8 cellular contexts compared by ENCODE assay signal in the genomic region with DNA sequence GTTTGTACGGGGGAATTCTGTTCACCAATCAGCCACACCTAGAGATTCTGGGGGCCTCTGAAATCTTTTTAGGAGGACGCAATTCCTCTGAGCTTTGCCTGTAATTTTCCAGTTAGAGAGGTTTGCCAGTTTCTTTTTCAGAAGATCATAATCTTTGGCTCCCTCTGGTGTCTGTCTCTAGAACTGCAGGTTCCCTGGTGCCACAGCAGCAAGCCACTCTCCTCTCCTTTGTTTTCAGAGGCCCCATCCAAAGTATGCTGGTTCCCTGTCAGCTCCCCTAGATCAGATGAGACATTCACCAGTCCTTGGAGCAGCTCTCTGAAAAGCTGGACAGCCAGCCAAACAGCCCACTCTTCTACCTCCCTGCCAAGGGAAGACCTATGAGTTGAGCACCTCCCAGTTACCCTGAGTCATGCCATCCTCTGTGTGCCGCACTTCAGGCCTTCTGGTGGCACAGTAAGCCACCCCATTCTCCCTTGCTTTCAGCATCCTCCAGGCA. TPM values are rescaled to one million over a fixed set of nuclear protein-coding genes. Genes with fewer than 3 reads are reported as not detected.
A peak's percentile ranks its signal among the peaks of the same experiment; 100 is the strongest.
DNase-seq lines count a peak whose midpoint lies in the region; ATAC-seq and TF ChIP-seq lines count a peak whose summit lies in the region.

No MANE protein-coding gene starts in this region.

- no peak overlapping the region for H3K4me3 ChIP-seq in AG09309 (ENCODE audit: control insufficient read depth, low read depth, low read length)
- H3K4me3 ChIP-seq in HEK293 (ENCODE audit: low read depth, low read length), result no peak overlapping the region
- H3K4me3 ChIP-seq in lower lobe of right lung, result no peak overlapping the region

- H3K4me3 Mint-ChIP-seq in activated CD8-positive, alpha-beta T cell treated with anti-CD3 and anti-CD28 coated beads, Interleukin-2, amount 10 ng/mL, durations not matched to agents 7 days and 5 days, result no peak overlapping the region

- H3K27ac ChIP-seq in HEK293 (ENCODE audit: extremely low read depth, low read depth, low read length) (no peak overlapping the region), lower lobe of right lung (peak overlapping the region; percentile 33)

- peaks cover 22% of the 10 kb centered on the region for H3K27me3 Mint-ChIP-seq in activated CD8-positive, alpha-beta T cell treated with anti-CD3 and anti-CD28 coated beads, Interleukin-2, amount 10 ng/mL, durations not matched to agents 7 days and 5 days (ENCODE audit: low read depth)

- H3K36me3 ChIP-seq in HEK293 (ENCODE audit: control insufficient read depth in 2 of 2, insufficient read depth in 1 of 2, low read length in 2 of 2), result no peaks in the 10 kb centered on the region
- no peaks in the 10 kb centered on the region for H3K36me3 ChIP-seq in lower lobe of right lung

- no peak for DNase-seq in AG09309 (ENCODE audit: low read depth)
- DNase-seq in NCI-H748 (lab: John Stamatoyannopoulos, UW; ENCODE audit: unreplicated experiment), result peak; percentile 75
- DNase-seq in activated CD8-positive, alpha-beta T cell treated with anti-CD3 and anti-CD28 coated beads, Interleukin-2, amount 10 ng/mL, durations not matched to agents 7 days and 5 days, result peak; percentile 78
- peak; percentile 86 for DNase-seq in ecto neural progenitor cell (ENCODE audit: low spot score)
- no peak for DNase-seq in lower lobe of right lung
- peak; percentile 19 to 44 (median 43) for DNase-seq in stimulated activated CD4-positive, alpha-beta T cell treated with anti-CD3 and anti-CD28 coated beads, TNF-alpha, amount 100 ng/mL, for 1 hour (ENCODE audit: low read depth in 3 of 3, low spot score in 1 of 3)

- no peak overlapping the region for H3K27ac Mint-ChIP-seq in activated CD8-positive, alpha-beta T cell treated with anti-CD3 and anti-CD28 coated beads, Interleukin-2, amount 10 ng/mL, durations not matched to agents 7 days and 5 days

- peaks cover 3% of the 10 kb centered on the region for H3K4me1 Mint-ChIP-seq in activated CD8-positive, alpha-beta T cell treated with anti-CD3 and anti-CD28 coated beads, Interleukin-2, amount 10 ng/mL, durations not matched to agents 7 days and 5 days (ENCODE audit: low read depth)

- H3K9me3 Mint-ChIP-seq in activated CD8-positive, alpha-beta T cell treated with anti-CD3 and anti-CD28 coated beads, Interleukin-2, amount 10 ng/mL, durations not matched to agents 7 days and 5 days (ENCODE audit: insufficient read depth), result peaks cover 6% of the 10 kb centered on the region

- no peaks in the 10 kb centered on the region for H3K36me3 Mint-ChIP-seq in activated CD8-positive, alpha-beta T cell treated with anti-CD3 and anti-CD28 coated beads, Interleukin-2, amount 10 ng/mL, durations not matched to agents 7 days and 5 days (ENCODE audit: low read depth)

- intact Hi-C loops in lower lobe of right lung (cut with DNase I), result no loop called here

- CTCF ChIA-PET in HEK293 (lab: Yijun Ruan, JAX), result interaction anchor here (0.5 to 5.6 kb wide), 36 partner anchors 10 to 506 kb away, joined by 3 to 156 read pairs (median 4); partner anchors contain the start of genes B9D1 and MAPK7
- CTCF ChIA-PET in activated CD8-positive, alpha-beta T cell treated with anti-CD3 and anti-CD28 coated beads, Interleukin-2, amount 10 ng/mL, durations not matched to agents 7 days and 5 days (lab: Charles Lee), result interaction anchor here (0.6 to 3.7 kb wide), 15 partner anchors 8 to 150 kb away, joined by 3 to 86 read pairs (median 5); partner anchors contain the start of genes B9D1 and MAPK7

- H3K9me3 ChIP-seq in HEK293 (ENCODE audit: control insufficient read depth, insufficient read depth, low read depth, low read length) (no peaks in the 10 kb centered on the region; the same call in 1 of the 2 replicates), lower lobe of right lung (no peaks in the 10 kb centered on the region)

- H3K27me3 ChIP-seq in lower lobe of right lung (ENCODE audit: low read depth), result no peaks in the 10 kb centered on the region

- TF ChIP-seq CTCF in AG09309 (IDR thresholded peaks at IDR 0.05; ENCODE audit: control insufficient read depth, insufficient read depth, low read depth, low read length, missing control alignments) (peak; percentile 81), HEK293 (tag by site-specific recombination; IDR thresholded peaks at IDR 0.05) (peak; percentile 55; the same call in 1 of the 2 replicates), lower lobe of right lung (IDR thresholded peaks at IDR 0.05) (peak; percentile 93)

- H3K4me1 ChIP-seq in HEK293 (ENCODE audit: control insufficient read depth, insufficient read depth, low read length) (peaks cover 8% of the 10 kb centered on the region), lower lobe of right lung (peaks cover 23% of the 10 kb centered on the region)

- POLR2A ChIA-PET in HEK293 (lab: Yijun Ruan, JAX), result interaction anchor here (1.0 to 2.8 kb wide), 2 partner anchors 69 to 84 kb away, joined by 7 to 12 read pairs; partner anchors contain the start of genes B9D1 and MAPK7
- POLR2A ChIA-PET in activated CD8-positive, alpha-beta T cell treated with anti-CD3 and anti-CD28 coated beads, Interleukin-2, amount 10 ng/mL, durations not matched to agents 7 days and 5 days (lab: Charles Lee), result interaction anchor here (0.7 kb wide), 1 partner anchor 81 kb away, joined by 3 read pairs; no protein-coding TSS in a partner anchor

- ATAC-seq in activated CD8-positive, alpha-beta T cell treated with anti-CD3 and anti-CD28 coated beads, Interleukin-2, amount 10 ng/mL, durations not matched to agents 7 days and 5 days, result peak; percentile 44
- peak; percentile 85 to 86 for ATAC-seq in lower lobe of right lung
- no peak for ATAC-seq in HG02970 (IDR thresholded peaks at IDR 0.05; ENCODE audit: low FRiP score, unreplicated experiment)

TF ChIP-seq in HEK293, 187 proteins besides CTCF, POLR2A, EP300 and RAD21:
- TF ChIP-seq ZNF335 (tag by site-specific recombination; conservative IDR thresholded peaks at IDR 0.05) (peak; percentile 46; the same call in 1 of the 2 replicates), PRDM4 (tag by site-specific recombination; IDR thresholded peaks at IDR 0.05) (peak; percentile 64; the same call in 1 of the 2 replicates), PRDM1 (tag by site-specific recombination; IDR thresholded peaks at IDR 0.05) (no peak), ZNF654 (tag by site-specific recombination; IDR thresholded peaks at IDR 0.05; ENCODE audit: low read depth) (peak; percentile 81)

RNA-seq across cellular contexts. Expression of gene RNF112, which starts 36.1 kb away (rescaled TPM):
- under 1 TPM in 1 of 2 experiments, not detected in 1; 0.34 TPM for total RNA-seq in activated CD8-positive, alpha-beta T cell treated with anti-CD3 and anti-CD28 coated beads, Interleukin-2, amount 10 ng/mL, durations not matched to agents 7 days and 5 days
- 1.8 TPM for total RNA-seq in lower lobe of right lung

Comparison
In these comparisons a context has a peak if more than half of its experiments do, and no peak if none do; other contexts are left out.
1. DNase-seq: peak in NCI-H748 (single experiment), activated CD8-positive, alpha-beta T cell treated with anti-CD3 and anti-CD28 coated beads, Interleukin-2, amount 10 ng/mL, durations not matched to agents 7 days and 5 days (single experiment), ecto neural progenitor cell (single experiment) and stimulated activated CD4-positive, alpha-beta T cell treated with anti-CD3 and anti-CD28 coated beads, TNF-alpha, amount 100 ng/mL, for 1 hour (3 of 3); none in AG09309 (single experiment) and lower lobe of right lung (single experiment).
2. Peak in every context shown above with its lines, with median percentiles within 50 percentile points of each other: CTCF ChIP-seq.